ENCODE assay signal across 22 cellular contexts in the genomic region with DNA sequence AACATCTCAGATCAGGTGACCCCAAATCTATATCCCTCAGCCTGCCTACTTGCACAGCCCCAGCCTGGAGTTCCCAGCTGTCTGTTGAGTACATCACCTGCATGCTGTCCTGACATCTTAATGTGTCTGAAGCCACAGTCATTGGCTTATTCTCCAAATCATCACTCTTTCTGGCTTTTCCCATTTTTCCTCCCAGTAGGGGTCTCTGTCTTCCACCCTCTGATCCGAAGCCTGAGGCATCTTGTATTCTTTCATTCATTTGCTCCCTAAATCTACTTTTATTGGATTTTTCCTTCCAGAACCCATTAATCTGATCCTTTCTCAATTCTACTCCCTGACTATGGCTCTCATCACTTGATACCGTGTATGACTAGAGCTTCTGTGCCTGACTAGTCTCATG.
"Had no signal": no experiment of that assay in that cellular context is flagged by ENCODE, and none has a peak within 500 bp of the region (broad histone marks: within the 10 kb centered on the region; RNA-seq: fewer than 3 reads in every experiment).

No MANE protein-coding gene starts in this region.

- H3K9me3 ChIP-seq: left ventricle myocardium inferior, thyroid gland had no signal

- DNase-seq: activated B cell treated with CpG ODN at 0.5 μM for 24 hours; activated CD4-positive, alpha-beta memory T cell treated with anti-CD3 and anti-CD28 coated beads, Interleukin-2, amount 10 ng/mL, durations not matched to agents 7 days and 5 days; activated CD4-positive, alpha-beta T cell treated with anti-CD3 and anti-CD28 coated beads for 48 hours; activated CD8-positive, alpha-beta memory T cell treated with anti-CD3 and anti-CD28 coated beads, Interleukin-2, amount 10 ng/mL, durations not matched to agents 7 days and 5 days; activated naive CD4-positive, alpha-beta T cell treated with Interleukin-2 at 50 U/mL for 16 hours; activated naive CD8-positive, alpha-beta T cell treated with anti-CD3 and anti-CD28 coated beads, Interleukin-2, amount 10 ng/mL, durations not matched to agents 7 days and 5 days; activated T-cell treated with anti-CD3 and anti-CD28 coated beads, Interleukin-2, amount 50 U/mL, for 1 hour; amygdala; caudate nucleus; dorsolateral prefrontal cortex; head of caudate nucleus; left ventricle myocardium inferior; mammary epithelial cell; nephron progenitor cell; retina; stimulated activated CD4-positive, alpha-beta T cell treated with anti-CD3 and anti-CD28 coated beads, Interleukin-12 subunit alpha, Interleukin-12 subunit beta, amount 100 ng/mL, for 4 hours; stimulated activated CD4-positive, alpha-beta T cell treated with anti-CD3 and anti-CD28 coated beads, Interleukin-1b, Interleukin-23, amount 100 ng/mL, for 48 hours; stimulated activated CD8-positive, alpha-beta memory T cell treated with anti-CD3 and anti-CD28 coated beads, Interleukin-4, amount 100 ng/mL, for 48 hours; stimulated activated naive CD4-positive, alpha-beta T cell treated with Interleukin-2 at 50 U/mL for 16 hours; thyroid gland had no signal

- H3K4me3 ChIP-seq: dorsolateral prefrontal cortex, left ventricle myocardium inferior, thyroid gland had no signal

- H3K27ac ChIP-seq: dorsolateral prefrontal cortex, epithelial cell of prostate, left ventricle myocardium inferior, thyroid gland had no signal

- ATAC-seq: activated CD8-positive, alpha-beta memory T cell treated with anti-CD3 and anti-CD28 coated beads, Interleukin-2, amount 10 ng/mL, durations not matched to agents 7 days and 5 days; activated T-helper 17 cell treated with anti-CD3 and anti-CD28 coated beads, Interleukin-2, amount 50 U/mL, for 72 hours had no signal

- H3K36me3 ChIP-seq: left ventricle myocardium inferior, thyroid gland had no signal

- H3K27me3 ChIP-seq: dorsolateral prefrontal cortex, thyroid gland had no signal

- H3K4me1 ChIP-seq: left ventricle myocardium inferior, thyroid gland had no signal
